ENCODE assay signal across 8 cellular contexts in genomic region chr1:20787775-20788488, GRCh38. TPM values are rescaled to one million over a fixed set of nuclear protein-coding genes. Genes with fewer than 3 reads are reported as not detected.
DNase-seq lines count a peak whose midpoint lies in the region; ATAC-seq, FAIRE-seq and TF ChIP-seq lines count a peak whose summit lies in the region.

No MANE protein-coding gene starts in this region.

- peaks cover 22% of the 10 kb centered on the region for H3K4me1 Mint-ChIP-seq in endodermal cell
- peaks cover 10 to 41% (median 28%) of the 10 kb centered on the region in 4 donors for H3K4me1 Mint-ChIP-seq in naive thymus-derived CD8-positive, alpha-beta T cell

- H3K9me3 ChIP-seq in endodermal cell (ENCODE audit: control insufficient read depth, low read length) = no peaks in the 10 kb centered on the region

- H3K36me3 Mint-ChIP-seq in endodermal cell (ENCODE audit: low read depth) = no peaks in the 10 kb centered on the region
- H3K36me3 Mint-ChIP-seq in naive thymus-derived CD8-positive, alpha-beta T cell = no peaks in the 10 kb centered on the region

- H3K9ac ChIP-seq in endodermal cell (ENCODE audit: extremely low read depth, low read length, poor library complexity, severe bottlenecking) = peak overlapping the region; percentile 71

- H3K4me3 ChIP-seq in endodermal cell (ENCODE audit: low read length) = peak overlapping the region; percentile 86

- H3K27me3 ChIP-seq in endodermal cell (ENCODE audit: control insufficient read depth, insufficient read depth, low read length, poor library complexity, severe bottlenecking) = no peaks in the 10 kb centered on the region

- H3K27ac Mint-ChIP-seq in endodermal cell = peak overlapping the region; percentile 98
- peak overlapping the region; percentile 94 to 99 (median 98) for H3K27ac Mint-ChIP-seq in naive thymus-derived CD8-positive, alpha-beta T cell

- 23 to 24% methylated on average over 16 of the region's 16 CpGs for WGBS in endodermal cell (ENCODE audit: insufficient coverage in 1 of 2, insufficient read length in 1 of 2), 2 experiments

- no peak for TF ChIP-seq CTCF in endodermal cell (conservative IDR thresholded peaks at IDR 0.05)

- FAIRE-seq in HTR-8/SVneo (lab: Jason Lieb, UNC) = no peak

- ATAC-seq in naive thymus-derived CD8-positive, alpha-beta T cell = no peak
- ATAC-seq in HG03045 (IDR thresholded peaks at IDR 0.05; ENCODE audit: unreplicated experiment) (no peak), GM18519 (IDR thresholded peaks at IDR 0.05; ENCODE audit: low FRiP score, unreplicated experiment) (no peak)

- peak overlapping the region; percentile 98 for H3K4me3 Mint-ChIP-seq in endodermal cell
- H3K4me3 Mint-ChIP-seq in naive thymus-derived CD8-positive, alpha-beta T cell = peak overlapping the region; percentile 93 to 99 (median 96)

- peak; percentile 40 for DNase-seq in COLO668 (lab: John Stamatoyannopoulos, UW; ENCODE audit: unreplicated experiment)
- DNase-seq in HTR-8/SVneo (ENCODE audit: insufficient read length, low spot score) = peak; percentile 35
- peak; percentile 59 for DNase-seq in SHP77 treated with DMSO at 0.1 percent for 48 hours (lab: John Stamatoyannopoulos, UW)
- DNase-seq in endodermal cell = peak; percentile 52
- DNase-seq in naive thymus-derived CD8-positive, alpha-beta T cell = peak in 1 of 10 donors; percentile 3
- no peak for DNase-seq in GOT3 (lab: John Stamatoyannopoulos, UW)

- no peaks in the 10 kb centered on the region for H3K4me1 ChIP-seq in endodermal cell (ENCODE audit: control insufficient read depth, insufficient read depth, low read length)

- H3K27ac ChIP-seq in endodermal cell (ENCODE audit: low read depth, low read length) = peak overlapping the region; percentile 97

- H3K27me3 Mint-ChIP-seq in endodermal cell (ENCODE audit: insufficient read depth) = no peaks in the 10 kb centered on the region
- no peaks in the 10 kb centered on the region for H3K27me3 Mint-ChIP-seq in naive thymus-derived CD8-positive, alpha-beta T cell

- no peaks in the 10 kb centered on the region for H3K36me3 ChIP-seq in endodermal cell (ENCODE audit: control insufficient read depth, insufficient read depth, low read length)

- no peaks in the 10 kb centered on the region for H3K9me3 Mint-ChIP-seq in endodermal cell
- no peaks in the 10 kb centered on the region for H3K9me3 Mint-ChIP-seq in naive thymus-derived CD8-positive, alpha-beta T cell

- POLR2A ChIA-PET in naive thymus-derived CD8-positive, alpha-beta T cell (lab: Charles Lee) = interaction anchor here (0.6 to 2.4 kb wide), 11 partner anchors 10 to 537 kb away, joined by 3 to 23 read pairs (median 5); partner anchors contain the start of genes DDOST and SH2D5

RNA-seq across cellular contexts. Expression of gene HP1BP3, which starts 0.8 kb away (rescaled TPM):
- total RNA-seq in endodermal cell = 100 to 1,000 TPM; 207 to 223 TPM
- polyA plus RNA-seq in endodermal cell (2013, experiment 1 of 2) = 240 TPM
- polyA plus RNA-seq in endodermal cell (2013, experiment 2 of 2) = 243 TPM
- total RNA-seq in naive thymus-derived CD8-positive, alpha-beta T cell = 100 to 1,000 TPM; 335 to 362 TPM
- 100 to 1,000 TPM; 220 to 282 (median 278) TPM for polyA plus RNA-seq in naive thymus-derived CD8-positive, alpha-beta T cell

RNA-seq across cellular contexts. Expression of gene SH2D5, which starts 55.4 kb away (rescaled TPM):
- total RNA-seq in endodermal cell = 1 to 10 TPM; 4.0 to 5.0 TPM
- 6.6 TPM for polyA plus RNA-seq in endodermal cell (2013, experiment 1 of 2)
- polyA plus RNA-seq in endodermal cell (2013, experiment 2 of 2) = 5.1 TPM
- not detected for total RNA-seq in naive thymus-derived CD8-positive, alpha-beta T cell
- polyA plus RNA-seq in naive thymus-derived CD8-positive, alpha-beta T cell = not detected

Comparison
In these comparisons a context has a peak if more than half of its experiments do, and no peak if none do; other contexts are left out.
1. RNA of gene SH2D5, which starts 55.4 kb away (total RNA-seq): 4.0 to 5.0 TPM in endodermal cell; not detected in naive thymus-derived CD8-positive, alpha-beta T cell; every median in the first group is over 4 times any median in the second.